Comparison of ENCODE assay signal across 8 cellular contexts in genomic region chr14:68911594-68912227, GRCh38.
DNase-seq lines count a peak whose midpoint lies in the region; ATAC-seq and TF ChIP-seq lines count a peak whose summit lies in the region.

No MANE protein-coding gene starts in this region.

- DNase-seq in 8988T (peak; percentile 84), LNCaP clone FGC (ENCODE audit: low read depth) (peak; percentile 17), SHP77 (lab: John Stamatoyannopoulos, UW) (peak; percentile 47 to 71), foreskin keratinocyte (no peak), nucleus accumbens (lab: John Stamatoyannopoulos, UW) (peak in 38 of 56 donors; percentile 1 to 72 (median 21)), suprapubic skin (ENCODE audit: low spot score in 2 of 2) (peak; percentile 86 to 87)
- DNase-seq in activated effector memory CD4-positive, alpha-beta T cell treated with Interleukin-2 at 50 U/mL for 16 hours, result peak; percentile 52

- H3K36me3 ChIP-seq in suprapubic skin, result peaks cover 38% of the 10 kb centered on the region

- H3K27ac ChIP-seq in foreskin keratinocyte, result no peak overlapping the region
- H3K27ac ChIP-seq in suprapubic skin, result no peak overlapping the region

- TF ChIP-seq EP300 in suprapubic skin (IDR thresholded peaks at IDR 0.05), result no peak

- no peak for TF ChIP-seq POLR2A in suprapubic skin (IDR thresholded peaks at IDR 0.05)

- H3K27me3 ChIP-seq in foreskin keratinocyte (no peaks in the 10 kb centered on the region), suprapubic skin (no peaks in the 10 kb centered on the region)

- peak; percentile 62 for ATAC-seq in GM19023 (IDR thresholded peaks at IDR 0.05; ENCODE audit: unreplicated experiment)
- ATAC-seq in foreskin keratinocyte, result peak; percentile 86

- H3K4me1 ChIP-seq in foreskin keratinocyte, result no peaks in the 10 kb centered on the region
- no peaks in the 10 kb centered on the region for H3K4me1 ChIP-seq in suprapubic skin

- H3K9me3 ChIP-seq in suprapubic skin, result no peaks in the 10 kb centered on the region

- TF ChIP-seq CTCF in LNCaP clone FGC (IDR thresholded peaks at IDR 0.05; ENCODE audit: control insufficient read depth, extremely low read depth, insufficient read depth), result peak; percentile 99
- TF ChIP-seq CTCF in foreskin keratinocyte (conservative IDR thresholded peaks at IDR 0.05), result peak; percentile 93
- peak; percentile 90 to 92 for TF ChIP-seq CTCF in suprapubic skin (IDR thresholded peaks at IDR 0.05)

- H3K4me3 ChIP-seq in LNCaP clone FGC (ENCODE audit: low read depth, low read length) (no peak overlapping the region), suprapubic skin (no peak overlapping the region)

- WGBS in suprapubic skin, result 41% methylated on average over 12 of the region's 12 CpGs

Comparison
In these comparisons a context has a peak if more than half of its experiments do, and no peak if none do; other contexts are left out.
1. DNase-seq: peak in 8988T (single experiment), LNCaP clone FGC (single experiment), SHP77 (2 of 2), activated effector memory CD4-positive, alpha-beta T cell treated with Interleukin-2 at 50 U/mL for 16 hours (single experiment), nucleus accumbens (38 of 56) and suprapubic skin (2 of 2); none in foreskin keratinocyte (0 of 2).
2. Peak in every context shown above with its lines, with median percentiles within 50 percentile points of each other: CTCF ChIP-seq.